31 cellular contexts compared by ENCODE assay signal in genomic region chr1:85264150-85264549, GRCh38. TPM values are rescaled to one million over a fixed set of nuclear protein-coding genes. Genes with fewer than 3 reads are reported as not detected.
DNase-seq lines count a peak whose midpoint lies in the region; ATAC-seq, FAIRE-seq and TF ChIP-seq lines count a peak whose summit lies in the region.
"Had no signal": no experiment of that assay in that cellular context is flagged by ENCODE, and none has a peak within 500 bp of the region (broad histone marks: within the 10 kb centered on the region; RNA-seq: fewer than 3 reads in every experiment).

No MANE protein-coding gene starts in this region.

- no peak overlapping the region for H3K9ac ChIP-seq in PC-3 (ENCODE audit: low read length)
- H3K9ac ChIP-seq: BLaER1 treated with 17β-estradiol and CSF1 and Interleukin-3, amounts not matched to agents 10 nM and 100 nM; parathyroid adenoma had no signal

- peaks cover 67% of the 10 kb centered on the region for H3K36me3 Mint-ChIP-seq in MCF 10A (ENCODE audit: insufficient read depth, unreplicated experiment)

- no peaks in the 10 kb centered on the region for H3K27me3 Mint-ChIP-seq in MCF 10A (ENCODE audit: insufficient read depth, unreplicated experiment)

- H4K20me1 ChIP-seq in PC-3 (ENCODE audit: low read length), result no peaks in the 10 kb centered on the region

- no peaks in the 10 kb centered on the region for H3K27me3 ChIP-seq in breast epithelium
- no peaks in the 10 kb centered on the region for H3K27me3 ChIP-seq in PC-3 (ENCODE audit: low read length)
- no peaks in the 10 kb centered on the region for H3K27me3 ChIP-seq in bronchial epithelial cell (ENCODE audit: control insufficient read depth, insufficient read depth, low read length)
- H3K27me3 ChIP-seq in stomach, result no peaks in the 10 kb centered on the region
- H3K27me3 ChIP-seq: BLaER1 treated with 17β-estradiol and CSF1 and Interleukin-3, amounts not matched to agents 10 nM and 100 nM; cardiac muscle cell; colonic mucosa; esophagus muscularis mucosa; right lobe of liver; suprapubic skin had no signal

- intact Hi-C loops in MCF 10A (cut with micrococcal nuclease) (no loop called here), breast epithelium (cut with DNase I; ENCODE audit: low total_unique reads) (no loop called here), PC-3 (cut with micrococcal nuclease) (no loop called here), stomach (cut with DNase I; ENCODE audit: low total_unique reads) (no loop called here)

- peak overlapping the region; percentile 40 for H3K27ac Mint-ChIP-seq in MCF 10A (ENCODE audit: low read depth, unreplicated experiment)
- H3K27ac Mint-ChIP-seq: nephron progenitor cell; stimulated activated effector memory CD8-positive, alpha-beta T cell treated with anti-CD3 and anti-CD28 coated beads, Interleukin-12 subunit alpha, Interleukin-12 subunit beta, amount 100 ng/mL, for 72 hours had no signal

- H3K27ac ChIP-seq in breast epithelium, result no peak overlapping the region
- peak overlapping the region; percentile 43 for H3K27ac ChIP-seq in PC-3 (ENCODE audit: low read length)
- H3K27ac ChIP-seq in stomach, result peak overlapping the region in 3 of 5 donors; percentile 17 to 70 (median 65)
- H3K27ac ChIP-seq: BLaER1 treated with 17β-estradiol and CSF1 and Interleukin-3, amounts not matched to agents 10 nM and 100 nM; cardiac muscle cell; colonic mucosa; esophagus muscularis mucosa; parathyroid adenoma; right lobe of liver; RWPE1; suprapubic skin had no signal

- no TSS peak for BruUV-seq in MCF 10A (replicated peaks; lab: Mats Ljungman, UMichigan)
- BruUV-seq in PC-3 (replicated peaks; lab: Mats Ljungman, UMichigan), result no TSS peak

- peak; percentile 19 for ATAC-seq in PC-3
- ATAC-seq: activated T-cell treated with anti-CD3 and anti-CD28 coated beads, Interleukin-2, amount 50 U/mL, for 4 hours; GM12878; left cardiac atrium; stimulated activated effector memory CD8-positive, alpha-beta T cell treated with anti-CD3 and anti-CD28 coated beads, Interleukin-12 subunit alpha, Interleukin-12 subunit beta, amount 100 ng/mL, for 72 hours had no signal

- H3F3A ChIP-seq in PC-3 (ENCODE audit: low read length, unreplicated experiment), result peaks cover 4% of the 10 kb centered on the region

- TF ChIP-seq POLR2A in breast epithelium (IDR thresholded peaks at IDR 0.05), result no peak
- no peak for TF ChIP-seq POLR2A in stomach (IDR thresholded peaks at IDR 0.05)

- H3K36me3 ChIP-seq in breast epithelium (no peaks in the 10 kb centered on the region), PC-3 (ENCODE audit: low read depth, low read length) (peaks cover 46% of the 10 kb centered on the region), bronchial epithelial cell (ENCODE audit: control insufficient read depth, insufficient read depth, low read length) (peaks cover 8% of the 10 kb centered on the region), stomach (peaks cover 14 to 49% (median 43%) of the 10 kb centered on the region in 4 donors)

- no peaks in the 10 kb centered on the region for H3K9me3 ChIP-seq in breast epithelium
- no peaks in the 10 kb centered on the region for H3K9me3 ChIP-seq in PC-3 (ENCODE audit: low read length)
- H3K9me3 ChIP-seq in stomach, result no peaks in the 10 kb centered on the region
- H3K9me3 ChIP-seq: Caco-2, colonic mucosa, esophagus muscularis mucosa, right lobe of liver, suprapubic skin had no signal

- POLR2A ChIA-PET in MCF 10A (lab: Yijun Ruan, JAX) (interaction anchor here (0.6 to 7.8 kb wide), 3 partner anchors 11 to 191 kb away, joined by 3 to 131 read pairs (median 3); partner anchors contain the start of gene BCL10), PC-3 (lab: Charles Lee; ENCODE audit: unreplicated experiment) (no interaction called here)

- H3K4me3 ChIP-seq in breast epithelium (no peak overlapping the region), PC-3 (ENCODE audit: low read length) (no peak overlapping the region), bronchial epithelial cell (ENCODE audit: low read depth, low read length) (no peak overlapping the region), stomach (no peak overlapping the region)
- H3K4me3 ChIP-seq: BLaER1 treated with 17β-estradiol and CSF1 and Interleukin-3, amounts not matched to agents 10 nM and 100 nM; cardiac muscle cell; colonic mucosa; esophagus muscularis mucosa; GM12878; right lobe of liver; suprapubic skin had no signal

- H3K9me3 Mint-ChIP-seq in MCF 10A (ENCODE audit: unreplicated experiment), result peaks cover 6% of the 10 kb centered on the region
- H3K9me3 Mint-ChIP-seq: activated T-cell treated with anti-CD3 and anti-CD28 coated beads, Interleukin-2, amount 50 U/mL, for 4 hours; stimulated activated effector memory CD8-positive, alpha-beta T cell treated with anti-CD3 and anti-CD28 coated beads, Interleukin-12 subunit alpha, Interleukin-12 subunit beta, amount 100 ng/mL, for 72 hours had no signal

- FAIRE-seq in bronchial epithelial cell (lab: Jason Lieb, UNC), result no peak
- FAIRE-seq: GM12878 had no signal

- WGBS in stomach, 5 donors, result 37 to 72% (median 54%) methylated on average over 2 of the region's 2 CpGs

- H3K4me1 ChIP-seq in breast epithelium, result no peaks in the 10 kb centered on the region
- peaks cover 16% of the 10 kb centered on the region for H3K4me1 ChIP-seq in PC-3 (ENCODE audit: insufficient read depth, low read length)
- H3K4me1 ChIP-seq in stomach, result peaks cover 6 to 34% (median 13%) of the 10 kb centered on the region in 4 donors
- H3K4me1 ChIP-seq: colonic mucosa, parathyroid adenoma had no signal

- no peaks in the 10 kb centered on the region for H3K9me2 ChIP-seq in PC-3 (replicated peaks; ENCODE audit: low read length)

- peaks cover 16% of the 10 kb centered on the region for H3K4me1 Mint-ChIP-seq in MCF 10A (ENCODE audit: insufficient read depth, unreplicated experiment)

- TF ChIP-seq CTCF in MCF 10A (IDR thresholded peaks at IDR 0.05; ENCODE audit: unreplicated experiment) (no peak), breast epithelium (IDR thresholded peaks at IDR 0.05) (no peak), PC-3 (conservative IDR thresholded peaks at IDR 0.05; ENCODE audit: low read depth, low read length) (no peak), bronchial epithelial cell (IDR thresholded peaks at IDR 0.05; ENCODE audit: insufficient read depth, low read length, severe bottlenecking) (no peak), stomach (IDR thresholded peaks at IDR 0.05) (no peak)

- no peak for TF ChIP-seq EP300 in stomach (IDR thresholded peaks at IDR 0.05)

- CTCF ChIA-PET in MCF 10A (lab: Yijun Ruan, JAX), result interaction anchor here (1.0 to 2.7 kb wide), 5 partner anchors 9 to 320 kb away, joined by 3 to 8 read pairs (median 3); partner anchors contain the start of gene BCL10
- CTCF ChIA-PET in PC-3 (lab: Charles Lee), result no interaction called here

- no peak for DNase-seq in MCF 10A (ENCODE audit: unreplicated experiment)
- no peak for DNase-seq in breast epithelium (ENCODE audit: low spot score in 2 of 2)
- DNase-seq in PC-3, result peak; percentile 71
- DNase-seq in bronchial epithelial cell (ENCODE audit: low read depth), result peak; percentile 67
- no peak for DNase-seq in stomach
- no peak for DNase-seq in NCI-H82 treated with DMSO at 0.1 percent for 48 hours (lab: John Stamatoyannopoulos, UW; ENCODE audit: unreplicated experiment)
- no peak for DNase-seq in OCI-M1 (lab: John Stamatoyannopoulos, UW)
- DNase-seq in nucleus accumbens (lab: John Stamatoyannopoulos, UW), result no peak
- DNase-seq: activated naive CD4-positive, alpha-beta T cell; activated T-cell treated with anti-CD3 and anti-CD28 coated beads, Interleukin-2, amount 50 U/mL, for 4 hours; amniotic stem cell; Caco-2; colonic mucosa; effector memory CD4-positive, alpha-beta T cell; foreskin melanocyte; left cardiac atrium; NCI-H1092 treated with DMSO at 0.1 percent for 48 hours; NCI-H187; NCI-H526 treated with DMSO at 0.1 percent for 48 hours; nephron progenitor cell; right lobe of liver; stimulated activated CD4-positive, alpha-beta T cell treated with anti-CD3 and anti-CD28 coated beads, Interleukin-12 subunit alpha, Interleukin-12 subunit beta, amount 100 ng/mL, for 4 hours; stimulated activated CD4-positive, alpha-beta T cell treated with anti-CD3 and anti-CD28 coated beads, Interleukin-4, amount 100 ng/mL, for 24 hours had no signal

- peaks cover 30% of the 10 kb centered on the region for H3K79me2 ChIP-seq in PC-3 (ENCODE audit: low read length)
- H3K79me2 ChIP-seq: parathyroid adenoma had no signal

- no peak overlapping the region for H3K4me3 Mint-ChIP-seq in MCF 10A (ENCODE audit: unreplicated experiment)
- H3K4me3 Mint-ChIP-seq: activated T-cell treated with anti-CD3 and anti-CD28 coated beads, Interleukin-2, amount 50 U/mL, for 4 hours; nephron progenitor cell; stimulated activated effector memory CD8-positive, alpha-beta T cell treated with anti-CD3 and anti-CD28 coated beads, Interleukin-12 subunit alpha, Interleukin-12 subunit beta, amount 100 ng/mL, for 72 hours had no signal

- 0 out of 2 replicates have a peak overlapping the region, but pooled peaks have one; percentile 12 for H3K4me2 ChIP-seq in PC-3 (ENCODE audit: low read length)
- H3K4me2 ChIP-seq: BLaER1 treated with 17β-estradiol and CSF1 and Interleukin-3, amounts not matched to agents 10 nM and 100 nM had no signal

- no peak overlapping the region for H2AFZ ChIP-seq in PC-3 (ENCODE audit: low read length)
- H2AFZ ChIP-seq: parathyroid adenoma had no signal

RNA-seq across cellular contexts. Expression of gene C1orf52, which starts 4.7 kb away (rescaled TPM):
- total RNA-seq in MCF 10A (2022), result 29.6 and 31.7 TPM in 2 replicates
- 10 to 100 TPM; 11.6 to 21.6 (median 15.0) TPM for total RNA-seq in breast epithelium
- total RNA-seq in PC-3 (2014; rRNA removed), result 59.9 and 61.0 TPM in 2 replicates
- 11.1 and 12.5 TPM in 2 replicates for total RNA-seq in bronchial epithelial cell
- 10 to 100 TPM in 3 of 5 donors, 1 to 10 TPM in 2; 5.8 to 39.3 (median 23.5) TPM for total RNA-seq in stomach
- polyA plus RNA-seq in stomach, result 10 to 100 TPM; 11.1 to 16.8 (median 11.9) TPM

RNA-seq across cellular contexts. Expression of gene BCL10, which starts 12.3 kb away (rescaled TPM):
- 43.9 and 55.8 TPM in 2 replicates for total RNA-seq in MCF 10A (2022)
- 10 to 100 TPM; 16.5 to 23.6 (median 17.7) TPM for total RNA-seq in breast epithelium
- total RNA-seq in PC-3 (2014; rRNA removed), result 28.1 and 29.9 TPM in 2 replicates
- total RNA-seq in bronchial epithelial cell, result 31.3 and 46.1 TPM in 2 replicates
- 10 to 100 TPM in 4 of 5 donors, 1 to 10 TPM in 1; 6.1 to 42.7 (median 38.5) TPM for total RNA-seq in stomach
- polyA plus RNA-seq in stomach, result 10 to 100 TPM in 1 of 3 donors, 1 to 10 TPM in 2; 8.1 to 23.4 (median 9.9) TPM

Comparison
In these comparisons a context has a peak if more than half of its experiments do, and no peak if none do; other contexts are left out.
1. DNase-seq: peak in PC-3 (single experiment) and bronchial epithelial cell (single experiment); none in MCF 10A (single experiment), breast epithelium (0 of 2), stomach (single experiment), NCI-H82 treated with DMSO at 0.1 percent for 48 hours (single experiment), OCI-M1 (single experiment) and nucleus accumbens (0 of 56).
2. H3K27ac ChIP-seq: peak in PC-3 (single experiment) and stomach (3 of 5); none in breast epithelium (0 of 2).